In the genomic region with DNA sequence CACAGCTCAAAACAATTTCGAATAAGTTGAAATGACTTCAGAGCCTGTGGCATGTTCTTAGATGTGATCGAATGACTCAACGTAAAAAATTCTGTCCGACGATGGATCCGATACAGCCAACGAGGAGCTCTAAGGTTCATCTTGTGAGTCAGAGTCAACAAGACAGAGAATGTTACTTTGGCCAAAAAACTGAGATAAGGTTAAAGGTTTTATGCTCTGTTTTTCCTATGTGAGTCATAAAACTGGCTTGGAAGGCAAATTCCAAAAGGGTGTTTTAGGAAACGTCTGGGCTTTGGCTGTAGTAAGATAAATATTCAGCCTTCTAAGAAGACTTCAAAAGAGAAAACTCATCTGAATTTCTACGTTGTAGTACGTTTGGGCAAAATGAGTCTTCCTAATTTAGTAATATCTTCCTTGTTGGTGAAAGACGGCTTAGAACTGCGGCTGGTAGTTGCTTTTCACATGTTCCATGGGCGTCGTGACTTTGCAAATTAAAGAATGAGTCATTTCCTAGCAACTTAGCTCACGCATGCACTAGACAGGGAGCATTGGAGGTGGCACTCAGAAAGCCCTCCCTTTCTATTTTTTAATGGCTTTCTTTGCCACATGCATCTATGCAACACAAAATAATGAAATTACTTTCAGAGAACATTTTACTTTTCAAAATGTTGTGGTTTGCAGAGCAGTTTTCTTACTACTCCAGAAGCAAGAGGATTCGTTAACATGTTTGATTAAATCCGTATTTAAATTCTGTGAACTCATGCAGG, we compare ENCODE assay signal across 8 cellular contexts. TPM values are rescaled to one million over a fixed set of nuclear protein-coding genes. Genes with fewer than 3 reads are reported as not detected.
DNase-seq lines count a peak whose midpoint lies in the region; ATAC-seq and TF ChIP-seq lines count a peak whose summit lies in the region.

No MANE protein-coding gene starts in this region.

- peaks cover 32 to 72% (median 58%) of the 10 kb centered on the region in 4 donors for H3K4me1 ChIP-seq in esophagus muscularis mucosa
- H3K4me1 ChIP-seq in effector memory CD4-positive, alpha-beta T cell (ENCODE audit: control insufficient read depth, insufficient read depth, low read length, poor library complexity, severe bottlenecking), result peaks cover 7% of the 10 kb centered on the region

- peaks cover 0 to 15% (median 13%) of the 10 kb centered on the region in 4 donors for H3K36me3 ChIP-seq in esophagus muscularis mucosa
- H3K36me3 ChIP-seq in effector memory CD4-positive, alpha-beta T cell (ENCODE audit: control insufficient read depth, insufficient read depth, low read length), result peaks cover 13% of the 10 kb centered on the region

- peak overlapping the region; percentile 7 to 26 (median 18) for H3K4me3 ChIP-seq in esophagus muscularis mucosa
- no peak overlapping the region for H3K4me3 ChIP-seq in effector memory CD4-positive, alpha-beta T cell (ENCODE audit: insufficient read depth, low read depth, low read length, poor library complexity, severe bottlenecking)

- no peak for TF ChIP-seq CTCF in esophagus muscularis mucosa (IDR thresholded peaks at IDR 0.05)
- TF ChIP-seq CTCF in omental fat pad (IDR thresholded peaks at IDR 0.05), result no peak
- TF ChIP-seq CTCF in type B pancreatic cell (conservative IDR thresholded peaks at IDR 0.05), result no peak

- POLR2A ChIA-PET in activated CD4-positive, alpha-beta memory T cell treated with anti-CD3 and anti-CD28 coated beads, Interleukin-2, amount 10 ng/mL, durations not matched to agents 7 days and 5 days (lab: Charles Lee), result interaction anchor here (0.7 to 3.0 kb wide), 11 partner anchors 16 to 690 kb away, joined by 3 to 32 read pairs (median 4); partner anchors contain the start of genes KLF6 and PITRM1

- no peaks in the 10 kb centered on the region for H3K27me3 ChIP-seq in esophagus muscularis mucosa
- H3K27me3 ChIP-seq in effector memory CD4-positive, alpha-beta T cell (replicated peaks; ENCODE audit: control insufficient read depth, insufficient read depth, low read length, poor library complexity, severe bottlenecking), result no peaks in the 10 kb centered on the region

- no peaks in the 10 kb centered on the region for H3K27me3 Mint-ChIP-seq in activated CD4-positive, alpha-beta memory T cell treated with anti-CD3 and anti-CD28 coated beads, Interleukin-2, amount 10 ng/mL, durations not matched to agents 7 days and 5 days
- no peaks in the 10 kb centered on the region for H3K27me3 Mint-ChIP-seq in type B pancreatic cell

- H3K9me3 ChIP-seq in esophagus muscularis mucosa, result no peaks in the 10 kb centered on the region
- no peaks in the 10 kb centered on the region for H3K9me3 ChIP-seq in effector memory CD4-positive, alpha-beta T cell (ENCODE audit: control insufficient read depth, low read length)

- peaks cover 73% of the 10 kb centered on the region for H3K4me1 Mint-ChIP-seq in activated CD4-positive, alpha-beta memory T cell treated with anti-CD3 and anti-CD28 coated beads, Interleukin-2, amount 10 ng/mL, durations not matched to agents 7 days and 5 days
- peaks cover 18% of the 10 kb centered on the region for H3K4me1 Mint-ChIP-seq in type B pancreatic cell (ENCODE audit: unreplicated experiment)

- TF ChIP-seq POLR2A in esophagus muscularis mucosa (IDR thresholded peaks at IDR 0.05; ENCODE audit: low read depth), result no peak

- TF ChIP-seq RAD21 in Ishikawa (IDR thresholded peaks at IDR 0.05; ENCODE audit: low read depth), result no peak

- no peaks in the 10 kb centered on the region for H3K9me3 Mint-ChIP-seq in activated CD4-positive, alpha-beta memory T cell treated with anti-CD3 and anti-CD28 coated beads, Interleukin-2, amount 10 ng/mL, durations not matched to agents 7 days and 5 days
- no peaks in the 10 kb centered on the region for H3K9me3 Mint-ChIP-seq in type B pancreatic cell

- H3K27ac ChIP-seq in esophagus muscularis mucosa (replicated peaks in 1 of 4), result peak overlapping the region; percentile 78 to 89 (median 84)
- no peak overlapping the region for H3K27ac ChIP-seq in effector memory CD4-positive, alpha-beta T cell (ENCODE audit: insufficient read depth, low read length, poor library complexity, severe bottlenecking)

- H3K4me3 Mint-ChIP-seq in activated CD4-positive, alpha-beta memory T cell treated with anti-CD3 and anti-CD28 coated beads, Interleukin-2, amount 10 ng/mL, durations not matched to agents 7 days and 5 days, result peak overlapping the region; percentile 25
- H3K4me3 Mint-ChIP-seq in type B pancreatic cell, result no peak overlapping the region

- H3K27ac Mint-ChIP-seq in activated CD4-positive, alpha-beta memory T cell treated with anti-CD3 and anti-CD28 coated beads, Interleukin-2, amount 10 ng/mL, durations not matched to agents 7 days and 5 days, result peak overlapping the region; percentile 89
- peak overlapping the region; percentile 51 for H3K27ac Mint-ChIP-seq in type B pancreatic cell

- CTCF ChIA-PET in activated CD4-positive, alpha-beta memory T cell treated with anti-CD3 and anti-CD28 coated beads, Interleukin-2, amount 10 ng/mL, durations not matched to agents 7 days and 5 days (lab: Charles Lee), result interaction anchor here (0.9 to 1.4 kb wide), 6 partner anchors 15 to 689 kb away, joined by 3 to 5 read pairs (median 3); partner anchors contain the start of gene KLF6

- WGBS in esophagus muscularis mucosa, result 5% methylated on average over 17 of the region's 17 CpGs

- ATAC-seq in omental fat pad (ENCODE audit: low FRiP score), result peak; percentile 77

- intact Hi-C loops in esophagus muscularis mucosa (cut with DNase I), result no loop called here

- TF ChIP-seq EP300 in Ishikawa (IDR thresholded peaks at IDR 0.05; ENCODE audit: borderline replicate concordance) (no peak; the same call in 1 of the 2 replicates), esophagus muscularis mucosa (IDR thresholded peaks at IDR 0.05) (peak; percentile 74)

- peaks cover 65% of the 10 kb centered on the region for H3K36me3 Mint-ChIP-seq in activated CD4-positive, alpha-beta memory T cell treated with anti-CD3 and anti-CD28 coated beads, Interleukin-2, amount 10 ng/mL, durations not matched to agents 7 days and 5 days (ENCODE audit: low read depth)
- H3K36me3 Mint-ChIP-seq in type B pancreatic cell, result peaks cover 19% of the 10 kb centered on the region

- DNase-seq in activated CD8-positive, alpha-beta memory T cell treated with anti-CD3 and anti-CD28 coated beads for 4 hours (ENCODE audit: low read depth in 2 of 2), result peak; percentile 15 to 47
- no peak for DNase-seq in activated CD8-positive, alpha-beta memory T cell treated with anti-CD3 and anti-CD28 coated beads, Interleukin-2, amount 50 U/mL, for 48 hours
- peak; percentile 73 for DNase-seq in activated CD4-positive, alpha-beta memory T cell treated with anti-CD3 and anti-CD28 coated beads, Interleukin-2, amount 10 ng/mL, durations not matched to agents 7 days and 5 days
- DNase-seq in esophagus muscularis mucosa (ENCODE audit: extremely low spot score) (no peak), omental fat pad (ENCODE audit: low spot score) (no peak), type B pancreatic cell (ENCODE audit: extremely low spot score, unreplicated experiment) (no peak)
- DNase-seq in effector memory CD4-positive, alpha-beta T cell, result no peak

TF ChIP-seq in Ishikawa, 13 proteins besides CTCF, POLR2A, EP300 and RAD21 (continues in another document):
- no peak for TF ChIP-seq EGR1 (IDR thresholded peaks at IDR 0.05)
- TF ChIP-seq USF1 (IDR thresholded peaks at IDR 0.05), result no peak
- TF ChIP-seq, protein P1, sequence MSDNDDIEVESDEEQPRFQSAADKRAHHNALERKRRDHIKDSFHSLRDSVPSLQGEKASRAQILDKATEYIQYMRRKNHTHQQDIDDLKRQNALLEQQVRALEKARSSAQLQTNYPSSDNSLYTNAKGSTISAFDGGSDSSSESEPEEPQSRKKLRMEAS (IDR thresholded peaks at IDR 0.05), result peak; percentile 73
- no peak for TF ChIP-seq CREB1 (IDR thresholded peaks at IDR 0.05; ENCODE audit: low read depth)
- TF ChIP-seq YY1 (IDR thresholded peaks at IDR 0.05; ENCODE audit: low read depth), result no peak
- TF ChIP-seq TAF1 (IDR thresholded peaks at IDR 0.05; ENCODE audit: low read depth), result no peak
- TF ChIP-seq CEBPB (IDR thresholded peaks at IDR 0.05), result no peak
- TF ChIP-seq, protein P2, sequence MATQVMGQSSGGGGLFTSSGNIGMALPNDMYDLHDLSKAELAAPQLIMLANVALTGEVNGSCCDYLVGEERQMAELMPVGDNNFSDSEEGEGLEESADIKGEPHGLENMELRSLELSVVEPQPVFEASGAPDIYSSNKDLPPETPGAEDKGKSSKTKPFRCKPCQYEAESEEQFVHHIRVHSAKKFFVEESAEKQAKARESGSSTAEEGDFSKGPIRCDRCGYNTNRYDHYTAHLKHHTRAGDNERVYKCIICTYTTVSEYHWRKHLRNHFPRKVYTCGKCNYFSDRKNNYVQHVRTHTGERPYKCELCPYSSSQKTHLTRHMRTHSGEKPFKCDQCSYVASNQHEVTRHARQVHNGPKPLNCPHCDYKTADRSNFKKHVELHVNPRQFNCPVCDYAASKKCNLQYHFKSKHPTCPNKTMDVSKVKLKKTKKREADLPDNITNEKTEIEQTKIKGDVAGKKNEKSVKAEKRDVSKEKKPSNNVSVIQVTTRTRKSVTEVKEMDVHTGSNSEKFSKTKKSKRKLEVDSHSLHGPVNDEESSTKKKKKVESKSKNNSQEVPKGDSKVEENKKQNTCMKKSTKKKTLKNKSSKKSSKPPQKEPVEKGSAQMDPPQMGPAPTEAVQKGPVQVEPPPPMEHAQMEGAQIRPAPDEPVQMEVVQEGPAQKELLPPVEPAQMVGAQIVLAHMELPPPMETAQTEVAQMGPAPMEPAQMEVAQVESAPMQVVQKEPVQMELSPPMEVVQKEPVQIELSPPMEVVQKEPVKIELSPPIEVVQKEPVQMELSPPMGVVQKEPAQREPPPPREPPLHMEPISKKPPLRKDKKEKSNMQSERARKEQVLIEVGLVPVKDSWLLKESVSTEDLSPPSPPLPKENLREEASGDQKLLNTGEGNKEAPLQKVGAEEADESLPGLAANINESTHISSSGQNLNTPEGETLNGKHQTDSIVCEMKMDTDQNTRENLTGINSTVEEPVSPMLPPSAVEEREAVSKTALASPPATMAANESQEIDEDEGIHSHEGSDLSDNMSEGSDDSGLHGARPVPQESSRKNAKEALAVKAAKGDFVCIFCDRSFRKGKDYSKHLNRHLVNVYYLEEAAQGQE (IDR thresholded peaks at IDR 0.05; ENCODE audit: low read depth), result no peak
- TF ChIP-seq TEAD4 (IDR thresholded peaks at IDR 0.05), result no peak; the same call in none of the 2 replicates

RNA-seq across cellular contexts. Expression of gene PFKP, which starts 28.2 kb away (rescaled TPM):
- 100 to 1,000 TPM; 214 to 215 TPM for total RNA-seq in activated CD4-positive, alpha-beta memory T cell treated with anti-CD3 and anti-CD28 coated beads, Interleukin-2, amount 10 ng/mL, durations not matched to agents 7 days and 5 days
- total RNA-seq in esophagus muscularis mucosa (100 to 1,000 TPM in 3 of 4 donors, 10 to 100 TPM in 1; 90.8 to 255 (median 112) TPM), omental fat pad (10 to 100 TPM; 22.2 to 83.9 (median 34.0) TPM), type B pancreatic cell (ENCODE audit: low replicate concordance) (48.8 and 52.0 TPM in 2 replicates)

Comparison
In these comparisons a context has a peak if more than half of its experiments do, and no peak if none do; other contexts are left out.
1. DNase-seq: peak in activated CD8-positive, alpha-beta memory T cell treated with anti-CD3 and anti-CD28 coated beads for 4 hours (2 of 2) and activated CD4-positive, alpha-beta memory T cell treated with anti-CD3 and anti-CD28 coated beads, Interleukin-2, amount 10 ng/mL, durations not matched to agents 7 days and 5 days (single experiment); none in activated CD8-positive, alpha-beta memory T cell treated with anti-CD3 and anti-CD28 coated beads, Interleukin-2, amount 50 U/mL, for 48 hours (single experiment), esophagus muscularis mucosa (single experiment), omental fat pad (single experiment), type B pancreatic cell (single experiment) and effector memory CD4-positive, alpha-beta T cell (0 of 3).